Comparison of ENCODE assay signal across 8 cellular contexts in genomic region chr12:95858451-95859343, GRCh38. TPM values are rescaled to one million over a fixed set of nuclear protein-coding genes. Genes with fewer than 3 reads are reported as not detected.
DNase-seq lines count a peak whose midpoint lies in the region; ATAC-seq and TF ChIP-seq lines count a peak whose summit lies in the region.

Gene SNRPF, plus strand, starts transcription at chr12:95858952. Its CDS starts 122 bp downstream, at chr12:95859074.

- TF ChIP-seq CTCF in CD8-positive, alpha-beta T cell (IDR thresholded peaks at IDR 0.05) = no peak
- no peak for TF ChIP-seq CTCF in liver (IDR thresholded peaks at IDR 0.05; ENCODE audit: low read depth, low read length, missing input control)

- peaks cover 22% of the 10 kb centered on the region for H3K4me1 ChIP-seq in CD8-positive, alpha-beta T cell (ENCODE audit: insufficient read depth, low read length)
- H3K4me1 ChIP-seq in duodenal mucosa (ENCODE audit: control insufficient read depth in 1 of 2, insufficient read depth in 2 of 2, low read length in 2 of 2) = peaks cover 17% of the 10 kb centered on the region in 2 donors
- H3K4me1 ChIP-seq in liver (ENCODE audit: control insufficient read depth in 4 of 4, insufficient read depth in 4 of 4, low read length in 3 of 4) = peaks cover 5 to 22% (median 17%) of the 10 kb centered on the region in 4 donors

- no peak within 1 kb of the TSS for H3K4me3 Mint-ChIP-seq in CD8-positive, alpha-beta T cell

- H3K27me3 Mint-ChIP-seq in CD8-positive, alpha-beta T cell (ENCODE audit: low read depth) = peaks cover 3% of the 10 kb centered on the region

- 2% methylated on average over 54 of the region's 54 CpGs for WGBS in liver

- CTCF ChIA-PET in CD8-positive, alpha-beta T cell (lab: Charles Lee) = no interaction called here

- peak; percentile 88 to 97 (median 92) for DNase-seq in CD8-positive, alpha-beta T cell
- peak; percentile 98 for DNase-seq in NCI-H82 (lab: John Stamatoyannopoulos, UW)
- peak; percentile 92 to 95 for DNase-seq in activated CD4-positive, alpha-beta T cell treated with anti-CD3 and anti-CD28 coated beads, Interleukin-2, amount 50 U/mL, for 48 hours
- peak; percentile 95 for DNase-seq in stimulated activated CD4-positive, alpha-beta T cell treated with anti-CD3 and anti-CD28 coated beads, Interleukin-4, amount 100 ng/mL, for 24 hours

- H3K9me3 ChIP-seq in CD8-positive, alpha-beta T cell (ENCODE audit: low read length) = no peaks in the 10 kb centered on the region
- H3K9me3 ChIP-seq in duodenal mucosa (ENCODE audit: control insufficient read depth in 1 of 2, low read length in 2 of 2) = peaks cover 0 to 4% of the 10 kb centered on the region in 2 donors
- no peaks in the 10 kb centered on the region for H3K9me3 ChIP-seq in liver (ENCODE audit: control insufficient read depth in 4 of 4, low read length in 3 of 4)

- peak within 1 kb of the TSS; percentile 70 to 89 for H3K9ac ChIP-seq in duodenal mucosa (ENCODE audit: low read depth in 1 of 2, low read length in 2 of 2)
- peak within 1 kb of the TSS; percentile 55 to 67 for H3K9ac ChIP-seq in liver (ENCODE audit: low read depth in 1 of 2, low read length in 2 of 2)

- peak within 1 kb of the TSS; percentile 79 for H3K27ac ChIP-seq in CD8-positive, alpha-beta T cell (ENCODE audit: low read depth, low read length)
- H3K27ac ChIP-seq in duodenal mucosa (ENCODE audit: low read depth, low read length) = no peak within 1 kb of the TSS
- peak within 1 kb of the TSS; percentile 73 to 75 for H3K27ac ChIP-seq in liver (ENCODE audit: low read depth in 1 of 2, low read length in 2 of 2)

- peak; percentile 94 for ATAC-seq in CD8-positive, alpha-beta T cell
- ATAC-seq in GM19452 (IDR thresholded peaks at IDR 0.05; ENCODE audit: unreplicated experiment) = peak; percentile 99
- ATAC-seq in HG03575 (IDR thresholded peaks at IDR 0.05; ENCODE audit: extremely low read depth, insufficient number of reproducible peaks, low FRiP score, unreplicated experiment) = peak; percentile 93

- TF ChIP-seq RAD21 in liver (IDR thresholded peaks at IDR 0.05) = no peak

- peaks cover 6% of the 10 kb centered on the region for H3K36me3 ChIP-seq in CD8-positive, alpha-beta T cell (ENCODE audit: insufficient read depth, low read length)
- peaks cover 12 to 20% of the 10 kb centered on the region in 2 donors for H3K36me3 ChIP-seq in duodenal mucosa (ENCODE audit: control insufficient read depth in 1 of 2, insufficient read depth in 2 of 2, low read length in 2 of 2)
- peaks cover 3 to 18% (median 11%) of the 10 kb centered on the region in 4 donors for H3K36me3 ChIP-seq in liver (ENCODE audit: control insufficient read depth in 4 of 4, insufficient read depth in 3 of 4, low read depth in 1 of 4, low read length in 3 of 4)

- peaks cover 21% of the 10 kb centered on the region for H3K4me1 Mint-ChIP-seq in CD8-positive, alpha-beta T cell (ENCODE audit: low read depth)

- H3K27ac Mint-ChIP-seq in CD8-positive, alpha-beta T cell = no peak within 1 kb of the TSS

- H3K36me3 Mint-ChIP-seq in CD8-positive, alpha-beta T cell = peaks cover 27% of the 10 kb centered on the region

- H3K9me3 Mint-ChIP-seq in CD8-positive, alpha-beta T cell = no peaks in the 10 kb centered on the region

- POLR2A ChIA-PET in CD8-positive, alpha-beta T cell (lab: Charles Lee) = interaction anchor here (0.8 to 1.1 kb wide), 2 partner anchors 14 to 685 kb away, joined by 3 read pairs; no protein-coding TSS in a partner anchor

- peak within 1 kb of the TSS; percentile 83 for H3K4me3 ChIP-seq in CD8-positive, alpha-beta T cell (ENCODE audit: low read depth, low read length)
- H3K4me3 ChIP-seq in duodenal mucosa (ENCODE audit: low read depth in 1 of 2, low read length in 2 of 2) (peak within 1 kb of the TSS; percentile 83 to 98), liver (ENCODE audit: low read depth in 1 of 3, low read length in 3 of 3) (peak within 1 kb of the TSS; percentile 53 to 82 (median 66))

- H3K27me3 ChIP-seq in CD8-positive, alpha-beta T cell (ENCODE audit: insufficient read depth, low read length) = no peaks in the 10 kb centered on the region
- H3K27me3 ChIP-seq in duodenal mucosa (ENCODE audit: control insufficient read depth in 1 of 2, insufficient read depth in 2 of 2, low read length in 2 of 2) (peaks cover 0 to 8% of the 10 kb centered on the region in 2 donors), liver (ENCODE audit: control insufficient read depth in 4 of 4, insufficient read depth in 4 of 4, low read length in 3 of 4) (no peaks in the 10 kb centered on the region)

- intact Hi-C loops in CD8-positive, alpha-beta T cell (cut with DNase I, micrococcal nuclease) = loop anchor here (1.0 to 10.0 kb wide), 15 partner anchors 84 to 1049 kb away; partner anchors contain the start of genes CCDC38 (in 2 of the 2), FGD6 (in 2 of the 2), LTA4H (in 2 of the 2) and NDUFA12 (in 2 of the 2)

TF ChIP-seq in liver, 16 proteins besides CTCF, POLR2A, EP300 and RAD21:
- TF ChIP-seq NR2F2 (IDR thresholded peaks at IDR 0.05) = peak; percentile 96
- no peak for TF ChIP-seq GABPA (IDR thresholded peaks at IDR 0.05 in 1 of 2, conservative IDR thresholded peaks at IDR 0.05 in 1 of 2)
- TF ChIP-seq HNF4A (conservative IDR thresholded peaks at IDR 0.05) = peak; percentile 43 to 47
- TF ChIP-seq MAX (IDR thresholded peaks at IDR 0.05) = no peak
- peak; percentile 96 for TF ChIP-seq SP1 (IDR thresholded peaks at IDR 0.05)
- TF ChIP-seq REST (IDR thresholded peaks at IDR 0.05) = no peak
- TF ChIP-seq ZBTB33 (IDR thresholded peaks at IDR 0.05) = no peak
- TF ChIP-seq RXRA (IDR thresholded peaks at IDR 0.05) = peak; percentile 42 to 49
- peak; percentile 99 for TF ChIP-seq YY1 (IDR thresholded peaks at IDR 0.05)

RNA-seq across cellular contexts. Expression of gene SNRPF, which starts in this region (rescaled TPM):
- total RNA-seq in CD8-positive, alpha-beta T cell = 10 to 100 TPM; 42.9 to 49.2 TPM
- total RNA-seq in liver = 10 to 100 TPM in 1 of 2 donors, 1 to 10 TPM in 1; 5.4 to 10.5 TPM
- 10 to 100 TPM; 14.3 to 35.9 TPM for polyA plus RNA-seq in liver
